Comparison of ENCODE assay signal across 1 cellular context in the genomic region with DNA sequence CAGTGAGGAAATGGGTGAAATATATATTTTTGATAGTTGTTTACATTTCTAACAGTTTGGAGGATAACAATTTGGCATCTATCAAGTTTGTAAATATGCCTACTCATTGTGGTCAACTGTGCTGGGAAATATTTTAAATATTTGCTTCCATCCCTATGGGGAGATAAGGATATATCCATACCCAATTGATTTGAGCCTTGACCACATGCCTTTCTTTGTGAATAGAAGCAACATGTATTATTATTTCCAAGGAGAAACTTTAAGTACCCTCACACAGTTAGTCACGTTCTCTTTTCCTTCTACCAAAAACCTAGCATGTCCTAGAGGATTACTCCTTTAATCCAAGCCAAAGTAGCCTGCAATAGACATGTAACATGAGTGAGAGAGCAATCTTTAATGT.
TF ChIP-seq lines count a peak whose summit lies in the region.

No MANE protein-coding gene starts in this region.

TF ChIP-seq in K562, 482 proteins besides CTCF, POLR2A, EP300 and RAD21 (continued from another document):
- TF ChIP-seq, protein P1, sequence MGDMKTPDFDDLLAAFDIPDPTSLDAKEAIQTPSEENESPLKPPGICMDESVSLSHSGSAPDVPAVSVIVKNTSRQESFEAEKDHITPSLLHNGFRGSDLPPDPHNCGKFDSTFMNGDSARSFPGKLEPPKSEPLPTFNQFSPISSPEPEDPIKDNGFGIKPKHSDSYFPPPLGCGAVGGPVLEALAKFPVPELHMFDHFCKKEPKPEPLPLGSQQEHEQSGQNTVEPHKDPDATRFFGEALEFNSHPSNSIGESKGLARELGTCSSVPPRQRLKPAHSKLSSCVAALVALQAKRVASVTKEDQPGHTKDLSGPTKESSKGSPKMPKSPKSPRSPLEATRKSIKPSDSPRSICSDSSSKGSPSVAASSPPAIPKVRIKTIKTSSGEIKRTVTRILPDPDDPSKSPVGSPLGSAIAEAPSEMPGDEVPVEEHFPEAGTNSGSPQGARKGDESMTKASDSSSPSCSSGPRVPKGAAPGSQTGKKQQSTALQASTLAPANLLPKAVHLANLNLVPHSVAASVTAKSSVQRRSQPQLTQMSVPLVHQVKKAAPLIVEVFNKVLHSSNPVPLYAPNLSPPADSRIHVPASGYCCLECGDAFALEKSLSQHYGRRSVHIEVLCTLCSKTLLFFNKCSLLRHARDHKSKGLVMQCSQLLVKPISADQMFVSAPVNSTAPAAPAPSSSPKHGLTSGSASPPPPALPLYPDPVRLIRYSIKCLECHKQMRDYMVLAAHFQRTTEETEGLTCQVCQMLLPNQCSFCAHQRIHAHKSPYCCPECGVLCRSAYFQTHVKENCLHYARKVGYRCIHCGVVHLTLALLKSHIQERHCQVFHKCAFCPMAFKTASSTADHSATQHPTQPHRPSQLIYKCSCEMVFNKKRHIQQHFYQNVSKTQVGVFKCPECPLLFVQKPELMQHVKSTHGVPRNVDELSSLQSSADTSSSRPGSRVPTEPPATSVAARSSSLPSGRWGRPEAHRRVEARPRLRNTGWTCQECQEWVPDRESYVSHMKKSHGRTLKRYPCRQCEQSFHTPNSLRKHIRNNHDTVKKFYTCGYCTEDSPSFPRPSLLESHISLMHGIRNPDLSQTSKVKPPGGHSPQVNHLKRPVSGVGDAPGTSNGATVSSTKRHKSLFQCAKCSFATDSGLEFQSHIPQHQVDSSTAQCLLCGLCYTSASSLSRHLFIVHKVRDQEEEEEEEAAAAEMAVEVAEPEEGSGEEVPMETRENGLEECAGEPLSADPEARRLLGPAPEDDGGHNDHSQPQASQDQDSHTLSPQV (IDR thresholded peaks at IDR 0.05), result 0 out of 2 replicates have a peak, but pooled peaks have one; percentile 17
- TF ChIP-seq, protein P2, sequence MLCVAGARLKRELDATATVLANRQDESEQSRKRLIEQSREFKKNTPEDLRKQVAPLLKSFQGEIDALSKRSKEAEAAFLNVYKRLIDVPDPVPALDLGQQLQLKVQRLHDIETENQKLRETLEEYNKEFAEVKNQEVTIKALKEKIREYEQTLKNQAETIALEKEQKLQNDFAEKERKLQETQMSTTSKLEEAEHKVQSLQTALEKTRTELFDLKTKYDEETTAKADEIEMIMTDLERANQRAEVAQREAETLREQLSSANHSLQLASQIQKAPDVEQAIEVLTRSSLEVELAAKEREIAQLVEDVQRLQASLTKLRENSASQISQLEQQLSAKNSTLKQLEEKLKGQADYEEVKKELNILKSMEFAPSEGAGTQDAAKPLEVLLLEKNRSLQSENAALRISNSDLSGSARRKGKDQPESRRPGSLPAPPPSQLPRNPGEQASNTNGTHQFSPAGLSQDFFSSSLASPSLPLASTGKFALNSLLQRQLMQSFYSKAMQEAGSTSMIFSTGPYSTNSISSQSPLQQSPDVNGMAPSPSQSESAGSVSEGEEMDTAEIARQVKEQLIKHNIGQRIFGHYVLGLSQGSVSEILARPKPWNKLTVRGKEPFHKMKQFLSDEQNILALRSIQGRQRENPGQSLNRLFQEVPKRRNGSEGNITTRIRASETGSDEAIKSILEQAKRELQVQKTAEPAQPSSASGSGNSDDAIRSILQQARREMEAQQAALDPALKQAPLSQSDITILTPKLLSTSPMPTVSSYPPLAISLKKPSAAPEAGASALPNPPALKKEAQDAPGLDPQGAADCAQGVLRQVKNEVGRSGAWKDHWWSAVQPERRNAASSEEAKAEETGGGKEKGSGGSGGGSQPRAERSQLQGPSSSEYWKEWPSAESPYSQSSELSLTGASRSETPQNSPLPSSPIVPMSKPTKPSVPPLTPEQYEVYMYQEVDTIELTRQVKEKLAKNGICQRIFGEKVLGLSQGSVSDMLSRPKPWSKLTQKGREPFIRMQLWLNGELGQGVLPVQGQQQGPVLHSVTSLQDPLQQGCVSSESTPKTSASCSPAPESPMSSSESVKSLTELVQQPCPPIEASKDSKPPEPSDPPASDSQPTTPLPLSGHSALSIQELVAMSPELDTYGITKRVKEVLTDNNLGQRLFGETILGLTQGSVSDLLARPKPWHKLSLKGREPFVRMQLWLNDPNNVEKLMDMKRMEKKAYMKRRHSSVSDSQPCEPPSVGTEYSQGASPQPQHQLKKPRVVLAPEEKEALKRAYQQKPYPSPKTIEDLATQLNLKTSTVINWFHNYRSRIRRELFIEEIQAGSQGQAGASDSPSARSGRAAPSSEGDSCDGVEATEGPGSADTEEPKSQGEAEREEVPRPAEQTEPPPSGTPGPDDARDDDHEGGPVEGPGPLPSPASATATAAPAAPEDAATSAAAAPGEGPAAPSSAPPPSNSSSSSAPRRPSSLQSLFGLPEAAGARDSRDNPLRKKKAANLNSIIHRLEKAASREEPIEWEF (CRISPR knock-in tag; IDR thresholded peaks at IDR 0.05), result no peak
- TF ChIP-seq, protein P3, sequence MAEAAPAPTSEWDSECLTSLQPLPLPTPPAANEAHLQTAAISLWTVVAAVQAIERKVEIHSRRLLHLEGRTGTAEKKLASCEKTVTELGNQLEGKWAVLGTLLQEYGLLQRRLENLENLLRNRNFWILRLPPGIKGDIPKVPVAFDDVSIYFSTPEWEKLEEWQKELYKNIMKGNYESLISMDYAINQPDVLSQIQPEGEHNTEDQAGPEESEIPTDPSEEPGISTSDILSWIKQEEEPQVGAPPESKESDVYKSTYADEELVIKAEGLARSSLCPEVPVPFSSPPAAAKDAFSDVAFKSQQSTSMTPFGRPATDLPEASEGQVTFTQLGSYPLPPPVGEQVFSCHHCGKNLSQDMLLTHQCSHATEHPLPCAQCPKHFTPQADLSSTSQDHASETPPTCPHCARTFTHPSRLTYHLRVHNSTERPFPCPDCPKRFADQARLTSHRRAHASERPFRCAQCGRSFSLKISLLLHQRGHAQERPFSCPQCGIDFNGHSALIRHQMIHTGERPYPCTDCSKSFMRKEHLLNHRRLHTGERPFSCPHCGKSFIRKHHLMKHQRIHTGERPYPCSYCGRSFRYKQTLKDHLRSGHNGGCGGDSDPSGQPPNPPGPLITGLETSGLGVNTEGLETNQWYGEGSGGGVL (CRISPR knock-in tag; IDR thresholded peaks at IDR 0.05), result no peak
- TF ChIP-seq TEAD4 (IDR thresholded peaks at IDR 0.05; ENCODE audit: low read length) (peak; percentile 65), TEAD4 (CRISPR knock-in tag; IDR thresholded peaks at IDR 0.05; ENCODE audit: borderline replicate concordance) (no peak), CBFA2T3 (IDR thresholded peaks at IDR 0.05) (peak; percentile 37; the same call in 1 of the 2 replicates), MAFK (IDR thresholded peaks at IDR 0.05; ENCODE audit: low read length) (peak; percentile 21; the same call in 1 of the 2 replicates), ZNF316 (IDR thresholded peaks at IDR 0.05) (peak; percentile 32), NCOA2 (IDR thresholded peaks at IDR 0.05; ENCODE audit: partially characterized antibody in 2 of 2) (no peak), SIN3A (IDR thresholded peaks at IDR 0.05; ENCODE audit: borderline replicate concordance in 2 of 2, control insufficient read depth in 1 of 2, low read depth in 2 of 2, low read length in 2 of 2) (no peak), FOXA3 (CRISPR knock-in tag; conservative IDR thresholded peaks at IDR 0.05 in 1 of 2, IDR thresholded peaks at IDR 0.05 in 1 of 2) (0 out of 4 replicates have a peak, but pooled peaks of 1 of the 2 experiments have one; percentile 22), MAFG (tag; conservative IDR thresholded peaks at IDR 0.05) (peak; percentile 60), ZNF785 (CRISPR knock-in tag; IDR thresholded peaks at IDR 0.05) (no peak), DIDO1 (tag; IDR thresholded peaks at IDR 0.05; ENCODE audit: low read depth) (no peak), SOX6 (IDR thresholded peaks at IDR 0.05) (no peak), TFAM (CRISPR knock-in tag; conservative IDR thresholded peaks at IDR 0.05) (no peak), REST (CRISPR knock-in tag; IDR thresholded peaks at IDR 0.05; ENCODE audit: low read depth) (no peak), CHCHD3 (CRISPR knock-in tag; IDR thresholded peaks at IDR 0.05) (no peak), CBFB (CRISPR knock-in tag; IDR thresholded peaks at IDR 0.05) (no peak), C11orf30 (IDR thresholded peaks at IDR 0.05; ENCODE audit: low read depth) (peak; percentile 24; the same call in 1 of the 2 replicates), NRF1 (conservative IDR thresholded peaks at IDR 0.05 in 1 of 2, IDR thresholded peaks at IDR 0.05 in 1 of 2) (no peak), E2F3 (CRISPR knock-in tag; IDR thresholded peaks at IDR 0.05) (no peak), TEAD1 (CRISPR knock-in tag; IDR thresholded peaks at IDR 0.05) (peak in 1 of 2 experiments; percentile 75; a peak in 1 of 4 replicates), MNT (conservative IDR thresholded peaks at IDR 0.05) (0 out of 4 replicates have a peak, but pooled peaks of 1 of the 2 experiments have one; percentile 10), NFE2 (IDR thresholded peaks at IDR 0.05; ENCODE audit: low read depth) (peak; percentile 83), GTF2A2 (tag; IDR thresholded peaks at IDR 0.05) (no peak), MAFF (IDR thresholded peaks at IDR 0.05; ENCODE audit: low read length) (peak; percentile 62; the same call in 1 of the 2 replicates)
